ENCODE assay signal across 1 cellular context in the genomic region with DNA sequence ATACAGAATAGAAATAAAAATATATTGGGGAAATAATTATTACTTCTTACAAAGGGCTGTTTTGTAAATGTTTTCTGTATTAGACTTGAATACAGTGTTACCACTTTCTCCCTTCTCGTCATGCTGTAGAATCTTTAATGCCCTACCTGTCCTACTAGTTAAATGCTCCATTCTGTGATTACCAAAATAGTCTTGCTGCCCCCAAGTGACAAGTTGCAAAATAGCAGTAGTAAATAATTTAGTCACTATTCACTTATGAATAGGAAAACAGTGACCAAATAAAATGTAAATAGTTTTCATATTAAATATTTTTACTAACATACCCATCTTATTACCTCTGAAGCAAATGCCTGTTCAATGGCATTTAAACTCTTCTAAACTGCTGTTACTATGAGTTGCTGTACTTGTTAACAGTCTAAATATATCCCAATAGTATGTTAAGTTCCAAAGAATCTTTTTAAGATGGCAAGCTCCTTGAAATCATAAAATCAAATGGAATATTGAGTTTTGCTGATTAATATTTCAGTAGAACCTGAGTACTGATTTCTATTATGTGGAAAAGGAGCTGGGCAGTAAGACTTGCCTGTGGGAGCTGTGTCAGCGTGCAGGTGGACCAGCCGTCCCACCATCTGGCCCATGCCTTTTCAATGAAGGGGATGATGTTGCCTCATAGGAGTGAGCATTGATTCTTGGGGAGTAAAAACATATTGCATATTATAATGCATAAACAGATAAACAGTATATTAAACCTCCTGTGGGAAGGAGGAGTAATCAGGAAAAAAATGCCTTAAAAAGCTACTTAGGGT.
A peak's percentile ranks its signal among the peaks of the same experiment; 100 is the strongest.
TF ChIP-seq lines count a peak whose summit lies in the region.

No MANE protein-coding gene starts in this region.

TF ChIP-seq in K562, 482 proteins besides CTCF, POLR2A, EP300 and RAD21 (continued from another document):
- TF ChIP-seq, protein P1, sequence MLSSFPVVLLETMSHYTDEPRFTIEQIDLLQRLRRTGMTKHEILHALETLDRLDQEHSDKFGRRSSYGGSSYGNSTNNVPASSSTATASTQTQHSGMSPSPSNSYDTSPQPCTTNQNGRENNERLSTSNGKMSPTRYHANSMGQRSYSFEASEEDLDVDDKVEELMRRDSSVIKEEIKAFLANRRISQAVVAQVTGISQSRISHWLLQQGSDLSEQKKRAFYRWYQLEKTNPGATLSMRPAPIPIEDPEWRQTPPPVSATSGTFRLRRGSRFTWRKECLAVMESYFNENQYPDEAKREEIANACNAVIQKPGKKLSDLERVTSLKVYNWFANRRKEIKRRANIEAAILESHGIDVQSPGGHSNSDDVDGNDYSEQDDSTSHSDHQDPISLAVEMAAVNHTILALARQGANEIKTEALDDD (IDR thresholded peaks at IDR 0.05), result peak; percentile 87
- TF ChIP-seq JUND (IDR thresholded peaks at IDR 0.05; ENCODE audit: borderline replicate concordance, low read depth, low read length) (peak; percentile 14; the same call in 1 of the 2 replicates), JUND (tag; IDR thresholded peaks at IDR 0.05; ENCODE audit: borderline replicate concordance, low read depth, low read length) (no peak), NCOA2 (IDR thresholded peaks at IDR 0.05; ENCODE audit: partially characterized antibody in 2 of 2) (no peak), ZNF76 (CRISPR knock-in tag; IDR thresholded peaks at IDR 0.05; ENCODE audit: borderline replicate concordance) (no peak), ATF1 (CRISPR knock-in tag; IDR thresholded peaks at IDR 0.05) (no peak), ATF1 (tag; IDR thresholded peaks at IDR 0.05) (no peak), ZNF282 (CRISPR knock-in tag; IDR thresholded peaks at IDR 0.05) (no peak), ZNF431 (CRISPR knock-in tag; IDR thresholded peaks at IDR 0.05) (no peak), ZNF695 (CRISPR knock-in tag; IDR thresholded peaks at IDR 0.05) (no peak), SMARCA5 (IDR thresholded peaks at IDR 0.05) (no peak), SMC3 (conservative IDR thresholded peaks at IDR 0.05; ENCODE audit: insufficient read depth, low read depth, low read length) (peak; percentile 69), ZNF224 (CRISPR knock-in tag; IDR thresholded peaks at IDR 0.05) (no peak), MEF2D (tag; conservative IDR thresholded peaks at IDR 0.05; ENCODE audit: low read depth) (no peak), NBN (IDR thresholded peaks at IDR 0.05; ENCODE audit: low read depth) (0 out of 2 replicates have a peak, but pooled peaks have one; percentile 29), ELF2 (CRISPR knock-in tag; IDR thresholded peaks at IDR 0.05) (no peak)
- TF ChIP-seq, protein P2, sequence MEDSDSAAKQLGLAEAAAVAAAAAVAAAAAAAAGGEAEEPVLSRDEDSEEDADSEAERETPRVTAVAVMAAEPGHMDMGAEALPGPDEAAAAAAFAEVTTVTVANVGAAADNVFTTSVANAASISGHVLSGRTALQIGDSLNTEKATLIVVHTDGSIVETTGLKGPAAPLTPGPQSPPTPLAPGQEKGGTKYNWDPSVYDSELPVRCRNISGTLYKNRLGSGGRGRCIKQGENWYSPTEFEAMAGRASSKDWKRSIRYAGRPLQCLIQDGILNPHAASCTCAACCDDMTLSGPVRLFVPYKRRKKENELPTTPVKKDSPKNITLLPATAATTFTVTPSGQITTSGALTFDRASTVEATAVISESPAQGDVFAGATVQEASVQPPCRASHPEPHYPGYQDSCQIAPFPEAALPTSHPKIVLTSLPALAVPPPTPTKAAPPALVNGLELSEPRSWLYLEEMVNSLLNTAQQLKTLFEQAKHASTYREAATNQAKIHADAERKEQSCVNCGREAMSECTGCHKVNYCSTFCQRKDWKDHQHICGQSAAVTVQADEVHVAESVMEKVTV (CRISPR knock-in tag; IDR thresholded peaks at IDR 0.05), result peak; percentile 73
- TF ChIP-seq, protein P3, sequence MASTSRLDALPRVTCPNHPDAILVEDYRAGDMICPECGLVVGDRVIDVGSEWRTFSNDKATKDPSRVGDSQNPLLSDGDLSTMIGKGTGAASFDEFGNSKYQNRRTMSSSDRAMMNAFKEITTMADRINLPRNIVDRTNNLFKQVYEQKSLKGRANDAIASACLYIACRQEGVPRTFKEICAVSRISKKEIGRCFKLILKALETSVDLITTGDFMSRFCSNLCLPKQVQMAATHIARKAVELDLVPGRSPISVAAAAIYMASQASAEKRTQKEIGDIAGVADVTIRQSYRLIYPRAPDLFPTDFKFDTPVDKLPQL (IDR thresholded peaks at IDR 0.05; ENCODE audit: extremely low read depth, insufficient read length), result no peak
- TF ChIP-seq, protein P4, sequence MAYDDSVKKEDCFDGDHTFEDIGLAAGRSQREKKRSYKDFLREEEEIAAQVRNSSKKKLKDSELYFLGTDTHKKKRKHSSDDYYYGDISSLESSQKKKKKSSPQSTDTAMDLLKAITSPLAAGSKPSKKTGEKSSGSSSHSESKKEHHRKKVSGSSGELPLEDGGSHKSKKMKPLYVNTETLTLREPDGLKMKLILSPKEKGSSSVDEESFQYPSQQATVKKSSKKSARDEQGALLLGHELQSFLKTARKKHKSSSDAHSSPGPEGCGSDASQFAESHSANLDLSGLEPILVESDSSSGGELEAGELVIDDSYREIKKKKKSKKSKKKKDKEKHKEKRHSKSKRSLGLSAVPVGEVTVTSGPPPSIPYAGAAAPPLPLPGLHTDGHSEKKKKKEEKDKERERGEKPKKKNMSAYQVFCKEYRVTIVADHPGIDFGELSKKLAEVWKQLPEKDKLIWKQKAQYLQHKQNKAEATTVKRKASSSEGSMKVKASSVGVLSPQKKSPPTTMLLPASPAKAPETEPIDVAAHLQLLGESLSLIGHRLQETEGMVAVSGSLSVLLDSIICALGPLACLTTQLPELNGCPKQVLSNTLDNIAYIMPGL (CRISPR knock-in tag; IDR thresholded peaks at IDR 0.05), result no peak
